In genomic region chr16:13510425-13511151, GRCh38 we compare ENCODE assay signal across 15 cellular contexts.
DNase-seq lines count a peak whose midpoint lies in the region; ATAC-seq and TF ChIP-seq lines count a peak whose summit lies in the region.
"Had no signal": no experiment of that assay in that cellular context is flagged by ENCODE, and none has a peak within 500 bp of the region (broad histone marks: within the 10 kb centered on the region; RNA-seq: fewer than 3 reads in every experiment).

No MANE protein-coding gene starts in this region.

- DNase-seq in BE2C (no peak), Panc1 (ENCODE audit: low read depth, low spot score) (no peak), iPS-NIHi11 (ENCODE audit: low spot score) (peak; percentile 23), mucosa of descending colon (no peak)
- DNase-seq in naive thymus-derived CD8-positive, alpha-beta T cell: no peak
- no peak for DNase-seq in T-helper 2 cell treated with Interferon-gamma antibody and Interleukin-4, amounts not matched to agents 5 μg/mL and 100 μg/mL, for 36 hours (ENCODE audit: low spot score)
- DNase-seq: activated B cell treated with CpG ODN at 0.5 μM for 24 hours; activated naive CD4-positive, alpha-beta T cell treated with anti-CD3 and anti-CD28 coated beads, Interleukin-2, amount 50 U/mL, for 16 hours; DMS153; effector CD8-positive, alpha-beta T cell; NCI-H1092 treated with DMSO at 0.1 percent for 48 hours; ovary; SW 1271 had no signal

- H3K4me3 ChIP-seq in BE2C (ENCODE audit: low read depth, low read length) (no peak overlapping the region), GM12875 (ENCODE audit: low read depth, low read length) (no peak overlapping the region), Panc1 (ENCODE audit: low read depth in 2 of 2, low read length in 2 of 2) (no peak overlapping the region), mucosa of descending colon (no peak overlapping the region)
- H3K4me3 ChIP-seq: ovary had no signal

- CTCF ChIA-PET in Panc1 (lab: Charles Lee): no interaction called here

- no peaks in the 10 kb centered on the region for H3K27me3 ChIP-seq in BE2C
- H3K27me3 ChIP-seq in Panc1 (ENCODE audit: control insufficient read depth, insufficient read depth, low read length): no peaks in the 10 kb centered on the region
- H3K27me3 ChIP-seq: ovary had no signal

- no peak overlapping the region for H3K4me3 Mint-ChIP-seq in naive thymus-derived CD8-positive, alpha-beta T cell
- H3K4me3 Mint-ChIP-seq in T-helper 2 cell treated with Interferon-gamma antibody and Interleukin-4, amounts not matched to agents 5 μg/mL and 100 μg/mL, for 36 hours: no peak overlapping the region
- H3K4me3 Mint-ChIP-seq: activated B cell treated with CpG ODN at 0.5 μM for 24 hours had no signal

- H3K27ac Mint-ChIP-seq in naive thymus-derived CD8-positive, alpha-beta T cell: peak overlapping the region in 1 of 10 donors; percentile 65
- H3K27ac Mint-ChIP-seq in T-helper 2 cell treated with Interferon-gamma antibody and Interleukin-4, amounts not matched to agents 5 μg/mL and 100 μg/mL, for 36 hours: no peak overlapping the region
- H3K27ac Mint-ChIP-seq: activated B cell treated with CpG ODN at 0.5 μM for 24 hours had no signal

- H3K9me3 ChIP-seq in BE2C (no peaks in the 10 kb centered on the region), Panc1 (ENCODE audit: control insufficient read depth, insufficient read depth, low read depth, low read length) (peaks cover 3% of the 10 kb centered on the region; the same call in 1 of the 2 replicates), mucosa of descending colon (peaks cover 18% of the 10 kb centered on the region)
- H3K9me3 ChIP-seq: ovary had no signal

- H3K4me1 ChIP-seq in BE2C (no peaks in the 10 kb centered on the region), Panc1 (ENCODE audit: control insufficient read depth, insufficient read depth, low read length) (no peaks in the 10 kb centered on the region), mucosa of descending colon (ENCODE audit: low read depth) (no peaks in the 10 kb centered on the region)

- H3K36me3 ChIP-seq in BE2C (no peaks in the 10 kb centered on the region), Panc1 (ENCODE audit: control insufficient read depth, insufficient read depth, low read length) (no peaks in the 10 kb centered on the region), mucosa of descending colon (ENCODE audit: low read depth) (no peaks in the 10 kb centered on the region)
- H3K36me3 ChIP-seq: ovary had no signal

- no TSS peak for BruUV-seq in Panc1 (replicated peaks; lab: Mats Ljungman, UMichigan)

- no peak for ATAC-seq in Panc1
- no peak for ATAC-seq in naive thymus-derived CD8-positive, alpha-beta T cell
- ATAC-seq in mucosa of descending colon: no peak
- ATAC-seq in HG02884 (IDR thresholded peaks at IDR 0.05; ENCODE audit: unreplicated experiment): no peak

- peaks cover 6 to 34% (median 19%) of the 10 kb centered on the region in 9 donors for H3K9me3 Mint-ChIP-seq in naive thymus-derived CD8-positive, alpha-beta T cell
- H3K9me3 Mint-ChIP-seq in T-helper 2 cell treated with Interferon-gamma antibody and Interleukin-4, amounts not matched to agents 5 μg/mL and 100 μg/mL, for 36 hours: peaks cover 21% of the 10 kb centered on the region

- POLR2A ChIA-PET in Panc1 (lab: Charles Lee): no interaction called here
- POLR2A ChIA-PET in naive thymus-derived CD8-positive, alpha-beta T cell (lab: Charles Lee): no interaction called here

- H3K27ac ChIP-seq in Panc1 (ENCODE audit: low read length): no peak overlapping the region
- H3K27ac ChIP-seq: ovary had no signal

- H3K36me3 Mint-ChIP-seq in naive thymus-derived CD8-positive, alpha-beta T cell: peaks cover 0 to 15% (median 0%) of the 10 kb centered on the region in 3 donors
- no peaks in the 10 kb centered on the region for H3K36me3 Mint-ChIP-seq in T-helper 2 cell treated with Interferon-gamma antibody and Interleukin-4, amounts not matched to agents 5 μg/mL and 100 μg/mL, for 36 hours (ENCODE audit: low read depth)

- in situ Hi-C loops in Panc1 (cut with HindIII; ENCODE audit: low pct_unique_long_range_greater_than_20kb, low sequenced_read_pairs): no loop called here

- TF ChIP-seq CTCF in BE2C (IDR thresholded peaks at IDR 0.05; ENCODE audit: low read depth, low read length): peak; percentile 33
- peak; percentile 28; the same call in 1 of the 2 replicates for TF ChIP-seq CTCF in GM12875 (IDR thresholded peaks at IDR 0.05; ENCODE audit: borderline replicate concordance, insufficient read depth, low read depth, low read length)
- TF ChIP-seq CTCF in Panc1 (IDR thresholded peaks at IDR 0.05): peak; percentile 43; the same call in 1 of the 2 replicates
- no peak for TF ChIP-seq CTCF in mucosa of descending colon (IDR thresholded peaks at IDR 0.05)

- peaks cover 0 to 9% (median 5%) of the 10 kb centered on the region in 5 donors for H3K27me3 Mint-ChIP-seq in naive thymus-derived CD8-positive, alpha-beta T cell
- H3K27me3 Mint-ChIP-seq in T-helper 2 cell treated with Interferon-gamma antibody and Interleukin-4, amounts not matched to agents 5 μg/mL and 100 μg/mL, for 36 hours (ENCODE audit: low read depth): no peaks in the 10 kb centered on the region

- H3K4me1 Mint-ChIP-seq in naive thymus-derived CD8-positive, alpha-beta T cell: no peaks in the 10 kb centered on the region
- H3K4me1 Mint-ChIP-seq in T-helper 2 cell treated with Interferon-gamma antibody and Interleukin-4, amounts not matched to agents 5 μg/mL and 100 μg/mL, for 36 hours (ENCODE audit: low read depth): no peaks in the 10 kb centered on the region
- H3K4me1 Mint-ChIP-seq: activated B cell treated with CpG ODN at 0.5 μM for 24 hours had no signal

- intact Hi-C loops in Panc1 (cut with micrococcal nuclease; ENCODE audit: unreplicated experiment): no loop called here
- intact Hi-C loops in mucosa of descending colon (cut with DNase I, micrococcal nuclease): no loop called here
